20 cellular contexts compared by ENCODE assay signal in the genomic region with DNA sequence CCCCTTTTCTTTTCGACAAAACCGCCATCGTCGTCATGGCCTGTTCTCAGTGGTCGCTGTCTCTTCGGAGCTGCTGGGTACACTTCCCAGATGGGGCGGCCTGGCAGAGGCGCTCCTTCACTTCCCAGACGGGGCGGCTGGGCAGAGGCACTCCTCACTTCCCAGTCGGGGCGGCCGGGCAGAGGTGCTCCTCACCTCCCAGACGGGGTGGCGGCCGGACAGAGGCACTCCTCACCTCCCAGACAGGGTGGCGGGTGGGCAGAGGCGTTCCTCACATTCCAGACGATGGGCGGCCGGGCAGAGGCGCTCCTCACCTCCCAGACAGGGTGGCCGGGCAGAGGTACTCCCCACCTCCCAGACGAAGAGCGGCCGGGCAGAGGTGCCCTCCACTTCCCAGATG.
"Had no signal": no experiment of that assay in that cellular context is flagged by ENCODE, and none has a peak within 500 bp of the region (broad histone marks: within the 10 kb centered on the region; RNA-seq: fewer than 3 reads in every experiment).

No MANE protein-coding gene starts in this region.

- H3K27ac Mint-ChIP-seq: mesothelial cell of epicardium; naive B cell; naive thymus-derived CD8-positive, alpha-beta T cell had no signal

- DNase-seq: colonic mucosa; cortex of kidney; dermis blood vessel endothelial cell; dorsolateral prefrontal cortex; effector CD4-positive, alpha-beta T cell; effector memory CD4-positive, alpha-beta T cell; foreskin keratinocyte; head of caudate nucleus; heart right ventricle; hippocampal formation; kidney glomerular epithelial cell; left ventricle myocardium superior; lower lobe of right lung; mesenchymal stem cell; mucosa of descending colon; naive B cell; naive thymus-derived CD8-positive, alpha-beta T cell had no signal

- H3K27me3 Mint-ChIP-seq: naive B cell; naive thymus-derived CD8-positive, alpha-beta T cell had no signal

- H3K4me1 Mint-ChIP-seq: naive B cell had no signal

- H3K4me3 Mint-ChIP-seq: mesothelial cell of epicardium; naive B cell; naive thymus-derived CD8-positive, alpha-beta T cell had no signal

- H3K36me3 Mint-ChIP-seq: naive B cell had no signal

- H3K9me3 Mint-ChIP-seq: mesothelial cell of epicardium; naive B cell; naive thymus-derived CD8-positive, alpha-beta T cell had no signal

- ATAC-seq: foreskin keratinocyte; gastroesophageal sphincter; heart right ventricle; left lung; left ventricle myocardium superior; lower lobe of right lung; mucosa of descending colon; naive thymus-derived CD8-positive, alpha-beta T cell had no signal
